8 cellular contexts compared by ENCODE assay signal in the genomic region with DNA sequence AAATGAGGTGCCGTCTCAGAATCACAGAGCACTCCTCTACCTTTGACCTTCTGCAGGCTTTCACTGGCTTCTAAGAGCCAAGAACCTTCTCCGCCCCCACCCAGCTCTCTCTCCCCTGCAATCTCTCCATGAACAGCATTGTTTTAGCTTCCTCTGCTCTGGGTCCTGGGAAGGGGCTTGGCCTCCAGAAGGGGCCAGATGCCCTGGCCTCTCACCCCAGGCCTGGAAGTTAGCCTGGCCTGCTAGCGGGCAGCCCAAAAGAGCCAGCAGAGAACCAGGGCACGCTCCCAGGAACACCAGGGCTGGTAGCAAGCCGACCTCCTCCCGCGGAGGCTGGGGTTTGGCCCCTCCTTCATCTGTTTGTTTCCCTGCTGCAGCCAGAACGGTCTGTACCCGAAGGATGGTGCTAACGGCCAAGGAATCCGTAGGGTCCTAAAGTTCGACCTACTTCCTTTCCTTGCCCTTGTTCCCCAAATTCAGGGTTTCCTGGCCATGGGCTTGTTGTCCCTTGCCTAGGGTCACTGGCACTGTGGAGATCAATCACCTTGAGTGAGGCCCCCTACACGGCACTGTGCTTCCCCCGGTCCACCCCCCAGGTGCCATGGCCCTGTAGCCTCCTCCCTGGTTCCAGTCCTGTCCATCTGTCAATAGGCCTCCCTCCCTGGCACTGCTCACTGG. TPM values are rescaled to one million over a fixed set of nuclear protein-coding genes. Genes with fewer than 3 reads are reported as not detected.
DNase-seq lines count a peak whose midpoint lies in the region; ATAC-seq, FAIRE-seq and TF ChIP-seq lines count a peak whose summit lies in the region.

No MANE protein-coding gene starts in this region.

- peaks cover 52 to 97% (median 84%) of the 10 kb centered on the region in 3 donors for H3K4me1 ChIP-seq in esophagus squamous epithelium
- H3K4me1 ChIP-seq in mucosa of descending colon (ENCODE audit: low read depth) = peaks cover 48% of the 10 kb centered on the region

- peaks cover 3% of the 10 kb centered on the region for H3K36me3 Mint-ChIP-seq in activated CD8-positive, alpha-beta T cell treated with anti-CD3 and anti-CD28 coated beads, Interleukin-2, amount 10 ng/mL, durations not matched to agents 7 days and 5 days (ENCODE audit: low read depth)
- no peaks in the 10 kb centered on the region for H3K36me3 Mint-ChIP-seq in type B pancreatic cell

- no peak for TF ChIP-seq CTCF in esophagus squamous epithelium (IDR thresholded peaks at IDR 0.05)
- TF ChIP-seq CTCF in mucosa of descending colon (IDR thresholded peaks at IDR 0.05) = no peak
- TF ChIP-seq CTCF in type B pancreatic cell (conservative IDR thresholded peaks at IDR 0.05) = no peak

- peaks cover 78% of the 10 kb centered on the region for H3K4me1 Mint-ChIP-seq in activated CD8-positive, alpha-beta T cell treated with anti-CD3 and anti-CD28 coated beads, Interleukin-2, amount 10 ng/mL, durations not matched to agents 7 days and 5 days (ENCODE audit: low read depth)
- peaks cover 52% of the 10 kb centered on the region for H3K4me1 Mint-ChIP-seq in type B pancreatic cell (ENCODE audit: unreplicated experiment)

- H3K36me3 ChIP-seq in esophagus squamous epithelium = no peaks in the 10 kb centered on the region
- H3K36me3 ChIP-seq in mucosa of descending colon (ENCODE audit: low read depth) = no peaks in the 10 kb centered on the region

- no peak for FAIRE-seq in RCC 7860 (lab: Jason Lieb, UNC)

- TF ChIP-seq POLR2A in esophagus squamous epithelium (IDR thresholded peaks at IDR 0.05) = peak in 1 of 4 donors; percentile 74

- H3K27ac Mint-ChIP-seq in activated CD8-positive, alpha-beta T cell treated with anti-CD3 and anti-CD28 coated beads, Interleukin-2, amount 10 ng/mL, durations not matched to agents 7 days and 5 days = peak overlapping the region; percentile 95
- peak overlapping the region; percentile 90 for H3K27ac Mint-ChIP-seq in type B pancreatic cell

- ATAC-seq in activated CD8-positive, alpha-beta T cell treated with anti-CD3 and anti-CD28 coated beads, Interleukin-2, amount 10 ng/mL, durations not matched to agents 7 days and 5 days = peak; percentile 79
- peak; percentile 93 for ATAC-seq in mucosa of descending colon

- H3K4me3 ChIP-seq in esophagus squamous epithelium (peak overlapping the region in 2 of 4 donors; percentile 7 to 34), mucosa of descending colon (no peak overlapping the region)

- no peaks in the 10 kb centered on the region for H3K27me3 ChIP-seq in esophagus squamous epithelium

- WGBS in esophagus squamous epithelium, 2 donors = 11 to 35% methylated on average over 4 to 5 of the region's 14 CpGs

- H3K9me3 Mint-ChIP-seq in activated CD8-positive, alpha-beta T cell treated with anti-CD3 and anti-CD28 coated beads, Interleukin-2, amount 10 ng/mL, durations not matched to agents 7 days and 5 days (ENCODE audit: insufficient read depth) = no peaks in the 10 kb centered on the region
- H3K9me3 Mint-ChIP-seq in type B pancreatic cell = no peaks in the 10 kb centered on the region

- DNase-seq in NCI-H345 (lab: John Stamatoyannopoulos, UW) = peak; percentile 53
- no peak for DNase-seq in NCI-H345 treated with DMSO at 0.1 percent for 48 hours (lab: John Stamatoyannopoulos, UW; ENCODE audit: unreplicated experiment)
- peak; percentile 70 for DNase-seq in NCI-H146 (lab: John Stamatoyannopoulos, UW)
- peak; percentile 73 for DNase-seq in activated CD8-positive, alpha-beta T cell treated with anti-CD3 and anti-CD28 coated beads, Interleukin-2, amount 10 ng/mL, durations not matched to agents 7 days and 5 days
- DNase-seq in esophagus squamous epithelium (lab: John Stamatoyannopoulos, UW) = no peak
- peak; percentile 75 to 91 (median 83) for DNase-seq in mucosa of descending colon
- no peak for DNase-seq in type B pancreatic cell (ENCODE audit: extremely low spot score, unreplicated experiment)
- no peak for DNase-seq in RCC 7860 (ENCODE audit: low spot score)

- CTCF ChIA-PET in activated CD8-positive, alpha-beta T cell treated with anti-CD3 and anti-CD28 coated beads, Interleukin-2, amount 10 ng/mL, durations not matched to agents 7 days and 5 days (lab: Charles Lee) = interaction anchor here (0.6 to 4.3 kb wide), 12 partner anchors 8 to 147 kb away, joined by 3 to 33 read pairs (median 4); partner anchors contain the start of gene DDIT4

- intact Hi-C loops in esophagus squamous epithelium (cut with DNase I) = no loop called here
- intact Hi-C loops in mucosa of descending colon (cut with DNase I, micrococcal nuclease) = no loop called here

- peak overlapping the region; percentile 83 to 96 (median 95) for H3K27ac ChIP-seq in esophagus squamous epithelium

- H3K27me3 Mint-ChIP-seq in activated CD8-positive, alpha-beta T cell treated with anti-CD3 and anti-CD28 coated beads, Interleukin-2, amount 10 ng/mL, durations not matched to agents 7 days and 5 days (ENCODE audit: low read depth) = no peaks in the 10 kb centered on the region
- H3K27me3 Mint-ChIP-seq in type B pancreatic cell = no peaks in the 10 kb centered on the region

- peak overlapping the region; percentile 77 for H3K4me3 Mint-ChIP-seq in activated CD8-positive, alpha-beta T cell treated with anti-CD3 and anti-CD28 coated beads, Interleukin-2, amount 10 ng/mL, durations not matched to agents 7 days and 5 days
- H3K4me3 Mint-ChIP-seq in type B pancreatic cell = peak overlapping the region; percentile 76

- POLR2A ChIA-PET in activated CD8-positive, alpha-beta T cell treated with anti-CD3 and anti-CD28 coated beads, Interleukin-2, amount 10 ng/mL, durations not matched to agents 7 days and 5 days (lab: Charles Lee) = interaction anchor here (0.6 to 3.3 kb wide), 10 partner anchors 9 to 167 kb away, joined by 3 to 46 read pairs (median 4); partner anchors contain the start of genes DDIT4 and SPOCK2

- H3K9me3 ChIP-seq in esophagus squamous epithelium (no peaks in the 10 kb centered on the region), mucosa of descending colon (no peaks in the 10 kb centered on the region)

RNA-seq across cellular contexts. Expression of gene DDIT4, which starts 18.7 kb away (rescaled TPM):
- total RNA-seq in activated CD8-positive, alpha-beta T cell treated with anti-CD3 and anti-CD28 coated beads, Interleukin-2, amount 10 ng/mL, durations not matched to agents 7 days and 5 days = 100 to 1,000 TPM; 382 to 384 TPM
- total RNA-seq in esophagus squamous epithelium (100 to 1,000 TPM in 3 of 4 donors, 10 to 100 TPM in 1; 49.4 to 384 (median 138) TPM), mucosa of descending colon (100 to 1,000 TPM in 1 of 3 donors, 10 to 100 TPM in 2; 32.9 to 142 (median 49.6) TPM), type B pancreatic cell (ENCODE audit: low replicate concordance) (95.9 and 130 TPM in 2 replicates)

RNA-seq across cellular contexts. Expression of gene ASCC1, which starts 39.0 kb away (rescaled TPM):
- 10 to 100 TPM; 34.8 to 40.3 TPM for total RNA-seq in activated CD8-positive, alpha-beta T cell treated with anti-CD3 and anti-CD28 coated beads, Interleukin-2, amount 10 ng/mL, durations not matched to agents 7 days and 5 days
- 10 to 100 TPM; 18.7 to 28.4 (median 24.7) TPM for total RNA-seq in esophagus squamous epithelium
- total RNA-seq in mucosa of descending colon = 10 to 100 TPM; 18.0 to 23.6 (median 21.4) TPM
- total RNA-seq in type B pancreatic cell (ENCODE audit: low replicate concordance) = 30.4 and 32.8 TPM in 2 replicates

RNA-seq across cellular contexts. Expression of gene ANAPC16, which starts 39.2 kb away (rescaled TPM):
- total RNA-seq in activated CD8-positive, alpha-beta T cell treated with anti-CD3 and anti-CD28 coated beads, Interleukin-2, amount 10 ng/mL, durations not matched to agents 7 days and 5 days = 10 to 100 TPM; 72.9 TPM
- total RNA-seq in esophagus squamous epithelium (100 to 1,000 TPM in 1 of 4 donors, 10 to 100 TPM in 3; 34.2 to 104 (median 58.1) TPM), mucosa of descending colon (100 to 1,000 TPM in 1 of 3 donors, 10 to 100 TPM in 2; 72.1 to 126 (median 83.5) TPM), type B pancreatic cell (ENCODE audit: low replicate concordance) (79.2 and 86.3 TPM in 2 replicates)

Comparison
In these comparisons a context has a peak if more than half of its experiments do, and no peak if none do; other contexts are left out.
1. DNase-seq: peak in NCI-H345 (single experiment), NCI-H146 (single experiment), activated CD8-positive, alpha-beta T cell treated with anti-CD3 and anti-CD28 coated beads, Interleukin-2, amount 10 ng/mL, durations not matched to agents 7 days and 5 days (single experiment) and mucosa of descending colon (3 of 3); none in NCI-H345 treated with DMSO at 0.1 percent for 48 hours (single experiment), esophagus squamous epithelium (single experiment), type B pancreatic cell (single experiment) and RCC 7860 (single experiment).